Comparison of ENCODE assay signal across 31 cellular contexts in genomic region chr1:214349008-214349407, GRCh38.
"Had no signal": no experiment of that assay in that cellular context is flagged by ENCODE, and none has a peak within 500 bp of the region (broad histone marks: within the 10 kb centered on the region; RNA-seq: fewer than 3 reads in every experiment).

No MANE protein-coding gene starts in this region.

- H3K9me3 ChIP-seq: adrenal gland, colonic mucosa, ovary, prostate gland, suprapubic skin had no signal

- H3K27me3 ChIP-seq: adrenal gland, cardiac muscle cell, colonic mucosa, esophagus squamous epithelium, heart right ventricle, ovary, sigmoid colon, suprapubic skin, tibial nerve had no signal

- H3K27me3 Mint-ChIP-seq: activated CD4-positive, alpha-beta T cell treated with anti-CD3 and anti-CD28 coated beads for 36 hours; activated naive CD8-positive, alpha-beta T cell treated with anti-CD3 and anti-CD28 coated beads for 36 hours; brain; natural killer cell treated with Interleukin-12 subunit alpha and Interleukin-12 subunit beta and Interleukin-15 and Interleukin-18, amount 100 ng/mL, for 72 hours; stimulated activated naive B cell treated with anti-CD40 and anti-IgM and Interleukin-4, amounts not matched to agents 10 μg/mL and 1 μg/mL and 100 μg/mL, for 72 hours; T-cell had no signal

- H3K4me3 Mint-ChIP-seq: activated CD4-positive, alpha-beta T cell treated with anti-CD3 and anti-CD28 coated beads for 36 hours; activated CD8-positive, alpha-beta memory T cell treated with anti-CD3 and anti-CD28 coated beads, Interleukin-2, amount 10 ng/mL, durations not matched to agents 7 days and 5 days; activated CD8-positive, alpha-beta T cell treated with anti-CD3 and anti-CD28 coated beads, Interleukin-2, amount 10 ng/mL, durations not matched to agents 7 days and 5 days; activated naive CD4-positive, alpha-beta T cell treated with anti-CD3 and anti-CD28 coated beads for 36 hours; activated naive CD8-positive, alpha-beta T cell treated with anti-CD3 and anti-CD28 coated beads for 36 hours; activated T-cell treated with anti-CD3 and anti-CD28 coated beads, Interleukin-2, amount 50 U/mL, for 72 hours; brain; natural killer cell treated with Interleukin-12 subunit alpha and Interleukin-12 subunit beta and Interleukin-15 and Interleukin-18, amount 100 ng/mL, for 72 hours; stimulated activated naive B cell treated with anti-CD40 and anti-IgM and Interleukin-4, amounts not matched to agents 10 μg/mL and 1 μg/mL and 100 μg/mL, for 72 hours; T-cell had no signal

- H3K27ac Mint-ChIP-seq: activated CD4-positive, alpha-beta T cell treated with anti-CD3 and anti-CD28 coated beads for 36 hours; activated CD8-positive, alpha-beta memory T cell treated with anti-CD3 and anti-CD28 coated beads, Interleukin-2, amount 10 ng/mL, durations not matched to agents 7 days and 5 days; activated CD8-positive, alpha-beta T cell treated with anti-CD3 and anti-CD28 coated beads, Interleukin-2, amount 10 ng/mL, durations not matched to agents 7 days and 5 days; activated naive CD4-positive, alpha-beta T cell treated with anti-CD3 and anti-CD28 coated beads for 36 hours; activated naive CD8-positive, alpha-beta T cell treated with anti-CD3 and anti-CD28 coated beads for 36 hours; activated T-cell treated with anti-CD3 and anti-CD28 coated beads, Interleukin-2, amount 50 U/mL, for 72 hours; brain; natural killer cell treated with Interleukin-12 subunit alpha and Interleukin-12 subunit beta and Interleukin-15 and Interleukin-18, amount 100 ng/mL, for 72 hours; T-cell had no signal

- DNase-seq: activated CD4-positive, alpha-beta T cell treated with anti-CD3 and anti-CD28 coated beads for 36 hours; activated CD4-positive, CD25-positive, alpha-beta regulatory T cell; activated CD8-positive, alpha-beta memory T cell treated with anti-CD3 and anti-CD28 coated beads, Interleukin-2, amount 10 ng/mL, durations not matched to agents 7 days and 5 days; activated CD8-positive, alpha-beta T cell treated with anti-CD3 and anti-CD28 coated beads, Interleukin-2, amount 10 ng/mL, durations not matched to agents 7 days and 5 days; activated effector memory CD4-positive, alpha-beta T cell treated with anti-CD3 and anti-CD28 coated beads, Interleukin-2, amount 50 U/mL, for 16 hours; activated naive CD4-positive, alpha-beta T cell treated with anti-CD3 and anti-CD28 coated beads for 36 hours; activated naive CD8-positive, alpha-beta T cell treated with anti-CD3 and anti-CD28 coated beads for 36 hours; activated T-cell treated with anti-CD3 and anti-CD28 coated beads, Interleukin-2, amount 50 U/mL, for 72 hours; adrenal gland; aorta; cerebellar nuclear complex; colonic mucosa; effector CD8-positive, alpha-beta T cell; esophagus squamous epithelium; foreskin melanocyte; heart right ventricle; islet precursor cell; ovary; retina; sigmoid colon; stimulated activated CD4-positive, alpha-beta T cell treated with anti-CD3 and anti-CD28 coated beads, Interleukin-1b, Interleukin-23, amount 100 ng/mL, for 48 hours; stimulated activated naive B cell treated with anti-CD40 and anti-IgM and Interleukin-4, amounts not matched to agents 10 μg/mL and 1 μg/mL and 100 μg/mL, for 72 hours; T-cell had no signal

- H3K4me3 ChIP-seq: adrenal gland, cardiac muscle cell, colonic mucosa, esophagus squamous epithelium, heart right ventricle, ovary, prostate gland, sigmoid colon, smooth muscle cell, suprapubic skin, tibial nerve had no signal

- ATAC-seq: activated CD4-positive, alpha-beta T cell treated with anti-CD3 and anti-CD28 coated beads for 36 hours; activated CD8-positive, alpha-beta memory T cell treated with anti-CD3 and anti-CD28 coated beads, Interleukin-2, amount 10 ng/mL, durations not matched to agents 7 days and 5 days; activated CD8-positive, alpha-beta T cell treated with anti-CD3 and anti-CD28 coated beads, Interleukin-2, amount 10 ng/mL, durations not matched to agents 7 days and 5 days; activated T-cell treated with anti-CD3 and anti-CD28 coated beads, Interleukin-2, amount 50 U/mL, for 72 hours; heart right ventricle; natural killer cell treated with Interleukin-12 subunit alpha and Interleukin-12 subunit beta and Interleukin-15 and Interleukin-18, amount 100 ng/mL, for 72 hours; stimulated activated naive B cell treated with anti-CD40 and anti-IgM and Interleukin-4, amounts not matched to agents 10 μg/mL and 1 μg/mL and 100 μg/mL, for 72 hours; T-cell had no signal

- H3K4me1 ChIP-seq: colonic mucosa, esophagus squamous epithelium, prostate gland, suprapubic skin had no signal

- H3K36me3 ChIP-seq: cardiac muscle cell, colonic mucosa, ovary, prostate gland had no signal

- H3K4me2 ChIP-seq: smooth muscle cell had no signal

- H3K27ac ChIP-seq: adrenal gland, cardiac muscle cell, colonic mucosa, epithelial cell of prostate, esophagus squamous epithelium, heart right ventricle, ovary, prostate gland, sigmoid colon, suprapubic skin, tibial nerve had no signal

- H3K4me1 Mint-ChIP-seq: activated CD4-positive, alpha-beta T cell treated with anti-CD3 and anti-CD28 coated beads for 36 hours; activated CD8-positive, alpha-beta memory T cell treated with anti-CD3 and anti-CD28 coated beads, Interleukin-2, amount 10 ng/mL, durations not matched to agents 7 days and 5 days; activated naive CD8-positive, alpha-beta T cell treated with anti-CD3 and anti-CD28 coated beads for 36 hours; brain; stimulated activated naive B cell treated with anti-CD40 and anti-IgM and Interleukin-4, amounts not matched to agents 10 μg/mL and 1 μg/mL and 100 μg/mL, for 72 hours; T-cell had no signal
